ENCODE assay signal across 21 cellular contexts in genomic region chr10:46097576-46098317, GRCh38. TPM values are rescaled to one million over a fixed set of nuclear protein-coding genes. Genes with fewer than 3 reads are reported as not detected.
DNase-seq lines count a peak whose midpoint lies in the region; ATAC-seq and TF ChIP-seq lines count a peak whose summit lies in the region.
"Had no signal": no experiment of that assay in that cellular context is flagged by ENCODE, and none has a peak within 500 bp of the region (broad histone marks: within the 10 kb centered on the region; RNA-seq: fewer than 3 reads in every experiment).

No MANE protein-coding gene starts in this region.

- intact Hi-C loops in Panc1 (cut with micrococcal nuclease; ENCODE audit: unreplicated experiment) = no loop called here
- intact Hi-C loops in aorta (cut with DNase I) = no loop called here

- ATAC-seq in activated naive CD8-positive, alpha-beta T cell treated with anti-CD3 and anti-CD28 coated beads, Interleukin-2, amount 50 U/mL, for 24 hours = no peak
- 0 out of 2 replicates have a peak, but pooled peaks have one; percentile 23 for ATAC-seq in Panc1
- peak; percentile 22 for ATAC-seq in aorta (ENCODE audit: low FRiP score)
- ATAC-seq in HG03439 (IDR thresholded peaks at IDR 0.05; ENCODE audit: unreplicated experiment) = no peak

- H3K27ac ChIP-seq in Panc1 (ENCODE audit: low read length) = no peak overlapping the region
- H3K27ac ChIP-seq in mesodermal cell (ENCODE audit: low read depth, low read length, severe bottlenecking) = peak overlapping the region; percentile 99
- H3K27ac ChIP-seq in aorta (ENCODE audit: low read depth in 1 of 2, low read length in 2 of 2) = no peak overlapping the region
- H3K27ac ChIP-seq: neural progenitor cell, suprapubic skin had no signal

- no peaks in the 10 kb centered on the region for H3K4me1 ChIP-seq in Panc1 (ENCODE audit: control insufficient read depth, insufficient read depth, low read length)
- H3K4me1 ChIP-seq in mesodermal cell (ENCODE audit: control insufficient read depth, insufficient read depth, low read length, poor library complexity, severe bottlenecking) = peaks cover 51% of the 10 kb centered on the region
- H3K4me1 ChIP-seq in aorta (ENCODE audit: control insufficient read depth in 1 of 2, insufficient read depth in 2 of 2, low read length in 2 of 2) = no peaks in the 10 kb centered on the region
- H3K4me1 ChIP-seq: suprapubic skin had no signal

- H3K36me3 Mint-ChIP-seq in activated naive CD8-positive, alpha-beta T cell = no peaks in the 10 kb centered on the region
- no peaks in the 10 kb centered on the region for H3K36me3 Mint-ChIP-seq in activated naive CD8-positive, alpha-beta T cell treated with anti-CD3 and anti-CD28 coated beads, Interleukin-2, amount 50 U/mL, for 24 hours (ENCODE audit: low read depth)
- H3K36me3 Mint-ChIP-seq: neural progenitor cell had no signal

- H3K4me3 Mint-ChIP-seq in activated naive CD8-positive, alpha-beta T cell = peak overlapping the region; percentile 32
- no peak overlapping the region for H3K4me3 Mint-ChIP-seq in activated naive CD8-positive, alpha-beta T cell treated with anti-CD3 and anti-CD28 coated beads, Interleukin-2, amount 50 U/mL, for 24 hours
- H3K4me3 Mint-ChIP-seq: dendritic cell treated with granulocyte-macrophage colony-stimulating factor and Interleukin-4, amounts not matched to agents 40 ng/mL and 50 ng/mL, for 4 days; neural progenitor cell had no signal

- CTCF ChIA-PET in Panc1 (lab: Charles Lee) = no interaction called here

- H3K9me3 ChIP-seq in Panc1 (ENCODE audit: control insufficient read depth, insufficient read depth, low read depth, low read length) (no peaks in the 10 kb centered on the region), mesodermal cell (ENCODE audit: control insufficient read depth, low read length) (no peaks in the 10 kb centered on the region), aorta (ENCODE audit: control insufficient read depth, low read length) (no peaks in the 10 kb centered on the region)
- H3K9me3 ChIP-seq: Caco-2, suprapubic skin had no signal

- no peak overlapping the region for H3K4me3 ChIP-seq in Panc1 (ENCODE audit: low read depth in 2 of 2, low read length in 2 of 2)
- H3K4me3 ChIP-seq in mesodermal cell (ENCODE audit: extremely low read depth, insufficient read depth, low read length, poor library complexity, severe bottlenecking) = no peak overlapping the region
- no peak overlapping the region for H3K4me3 ChIP-seq in aorta (ENCODE audit: low read length in 2 of 2)
- H3K4me3 ChIP-seq: neural progenitor cell, suprapubic skin had no signal

- no peaks in the 10 kb centered on the region for H3K27me3 Mint-ChIP-seq in activated naive CD8-positive, alpha-beta T cell
- no peaks in the 10 kb centered on the region for H3K27me3 Mint-ChIP-seq in activated naive CD8-positive, alpha-beta T cell treated with anti-CD3 and anti-CD28 coated beads, Interleukin-2, amount 50 U/mL, for 24 hours
- H3K27me3 Mint-ChIP-seq: dendritic cell treated with granulocyte-macrophage colony-stimulating factor and Interleukin-4, amounts not matched to agents 40 ng/mL and 50 ng/mL, for 4 days had no signal

- no peaks in the 10 kb centered on the region for H3K9me3 Mint-ChIP-seq in activated naive CD8-positive, alpha-beta T cell (ENCODE audit: low read depth)
- H3K9me3 Mint-ChIP-seq in activated naive CD8-positive, alpha-beta T cell treated with anti-CD3 and anti-CD28 coated beads, Interleukin-2, amount 50 U/mL, for 24 hours = no peaks in the 10 kb centered on the region
- H3K9me3 Mint-ChIP-seq: dendritic cell treated with granulocyte-macrophage colony-stimulating factor and Interleukin-4, amounts not matched to agents 40 ng/mL and 50 ng/mL, for 4 days; neural progenitor cell had no signal

- no peak for TF ChIP-seq CTCF in Panc1 (IDR thresholded peaks at IDR 0.05)

- H3K4me1 Mint-ChIP-seq in activated naive CD8-positive, alpha-beta T cell (ENCODE audit: low read depth) = peaks cover 30% of the 10 kb centered on the region
- no peaks in the 10 kb centered on the region for H3K4me1 Mint-ChIP-seq in activated naive CD8-positive, alpha-beta T cell treated with anti-CD3 and anti-CD28 coated beads, Interleukin-2, amount 50 U/mL, for 24 hours

- POLR2A ChIA-PET in Panc1 (lab: Charles Lee) = no interaction called here

- 92 to 94% methylated on average over 11 to 14 of the region's 14 CpGs for WGBS in mesodermal cell (ENCODE audit: insufficient coverage in 2 of 2), 2 experiments
- 82 to 87% methylated on average over 14 of the region's 14 CpGs for WGBS in aorta, 2 donors

- no peak overlapping the region for H3K27ac Mint-ChIP-seq in activated naive CD8-positive, alpha-beta T cell
- H3K27ac Mint-ChIP-seq in activated naive CD8-positive, alpha-beta T cell treated with anti-CD3 and anti-CD28 coated beads, Interleukin-2, amount 50 U/mL, for 24 hours = no peak overlapping the region
- H3K27ac Mint-ChIP-seq: dendritic cell treated with granulocyte-macrophage colony-stimulating factor and Interleukin-4, amounts not matched to agents 40 ng/mL and 50 ng/mL, for 4 days; neural progenitor cell had no signal

- H3K36me3 ChIP-seq in Panc1 (ENCODE audit: control insufficient read depth, insufficient read depth, low read length) (no peaks in the 10 kb centered on the region), mesodermal cell (ENCODE audit: control insufficient read depth, insufficient read depth, low read length) (no peaks in the 10 kb centered on the region), aorta (ENCODE audit: control insufficient read depth in 1 of 2, insufficient read depth in 2 of 2, low read length in 1 of 2) (no peaks in the 10 kb centered on the region)
- H3K36me3 ChIP-seq: neural progenitor cell, suprapubic skin had no signal

- DNase-seq in activated naive CD8-positive, alpha-beta T cell treated with anti-CD3 and anti-CD28 coated beads, Interleukin-2, amount 50 U/mL, for 24 hours = no peak
- no peak for DNase-seq in Panc1 (ENCODE audit: low read depth, low spot score)
- DNase-seq in aorta = no peak
- no peak for DNase-seq in NCI-H1417 (lab: John Stamatoyannopoulos, UW)
- DNase-seq in NCI-H2171 (lab: John Stamatoyannopoulos, UW) = no peak
- DNase-seq: activated CD4-positive, alpha-beta T cell treated with anti-CD3 and anti-CD28 coated beads for 4 hours; Caco-2; foreskin fibroblast; hypothalamus; kidney; NCI-H1048; NCI-H2029 treated with DMSO at 0.1 percent for 48 hours; stimulated activated CD4-positive, alpha-beta T cell treated with anti-CD3 and anti-CD28 coated beads, Interleukin-4, amount 100 ng/mL, for 4 hours had no signal

- BruUV-seq in Panc1 (replicated peaks; lab: Mats Ljungman, UMichigan) = no TSS peak

- H3K27me3 ChIP-seq in Panc1 (ENCODE audit: control insufficient read depth, insufficient read depth, low read length) (no peaks in the 10 kb centered on the region), aorta (ENCODE audit: control insufficient read depth in 1 of 2, insufficient read depth in 2 of 2, low read length in 1 of 2) (no peaks in the 10 kb centered on the region)
- H3K27me3 ChIP-seq: neural progenitor cell, suprapubic skin had no signal

- in situ Hi-C loops in Panc1 (cut with HindIII; ENCODE audit: low pct_unique_long_range_greater_than_20kb, low sequenced_read_pairs) = no loop called here

RNA-seq across cellular contexts. Expression of gene MSMB, which starts 51.7 kb away (rescaled TPM):
- total RNA-seq in Panc1 (2021; ENCODE audit: unreplicated experiment) = not detected
- not detected for polyA plus RNA-seq in Panc1 (2012; ENCODE audit: insufficient read length)
- not detected for polyA plus RNA-seq in mesodermal cell (2013, experiment 1 of 2)
- polyA plus RNA-seq in mesodermal cell (2013, experiment 2 of 2) = not detected
- not detected for total RNA-seq in aorta
- polyA plus RNA-seq in aorta = not detected
- total RNA-seq: kidney, mesenteric fat pad, NCI-H460 had no signal

Comparison
In these comparisons a context has a peak if more than half of its experiments do, and no peak if none do; other contexts are left out.
1. ATAC-seq: peak in Panc1 (single experiment) and aorta (single experiment); none in activated naive CD8-positive, alpha-beta T cell treated with anti-CD3 and anti-CD28 coated beads, Interleukin-2, amount 50 U/mL, for 24 hours (single experiment) and HG03439 (single experiment).